11 cellular contexts compared by ENCODE assay signal in the genomic region with DNA sequence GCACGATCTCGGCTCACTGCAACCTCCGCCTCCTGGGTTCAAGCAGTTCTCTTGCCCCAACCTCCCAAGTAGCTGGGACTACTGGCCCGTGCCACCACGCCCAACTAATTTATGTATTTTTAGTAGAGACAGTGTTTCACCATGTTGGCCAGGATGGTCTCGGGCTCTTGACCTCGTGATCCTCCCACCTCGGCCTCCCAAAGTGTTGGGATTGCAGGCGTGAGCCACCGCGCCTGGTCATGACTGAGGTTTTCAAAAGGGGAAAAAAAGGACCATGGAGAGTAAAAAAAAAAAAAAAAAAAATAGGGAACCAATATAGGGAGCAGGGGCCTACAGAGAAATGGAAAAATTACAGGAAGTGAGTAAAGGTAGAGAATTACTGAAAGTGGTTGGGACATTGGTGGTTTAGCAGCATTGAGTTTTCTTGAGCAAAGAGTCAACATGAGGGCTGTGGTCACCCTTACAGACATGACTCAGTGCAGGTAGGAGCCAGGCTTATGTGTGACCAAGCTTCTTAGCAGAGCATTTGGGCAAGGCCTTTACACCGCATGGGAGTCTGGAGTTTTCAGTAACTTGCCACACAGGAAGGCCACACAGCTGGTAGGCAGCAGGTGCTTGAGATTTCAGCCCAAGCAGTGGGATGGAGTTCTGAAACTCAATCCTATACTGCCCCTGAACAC.
DNase-seq lines count a peak whose midpoint lies in the region; ATAC-seq and TF ChIP-seq lines count a peak whose summit lies in the region.
"Had no signal": no experiment of that assay in that cellular context is flagged by ENCODE, and none has a peak within 500 bp of the region (broad histone marks: within the 10 kb centered on the region; RNA-seq: fewer than 3 reads in every experiment).

No MANE protein-coding gene starts in this region.

- intact Hi-C loops in left lung (cut with DNase I) (no loop called here), ovary (cut with DNase I) (no loop called here), sigmoid colon (cut with DNase I) (no loop called here)

- DNase-seq in HT1080 (ENCODE audit: low read depth) (peak; percentile 67), left lung (peak in 1 of 2 donors; percentile 71), GM20000 (ENCODE audit: low spot score) (no peak), ovary (no peak), sigmoid colon (no peak)
- DNase-seq in activated effector memory CD4-positive, alpha-beta T cell treated with Interleukin-2 at 50 U/mL for 16 hours = no peak
- DNase-seq: activated CD4-positive, alpha-beta T cell treated with anti-CD3 and anti-CD28 coated beads, Interleukin-2, amount 50 U/mL, for 1 hour; testis had no signal

- ATAC-seq in GM18858 (IDR thresholded peaks at IDR 0.05; ENCODE audit: unreplicated experiment) (peak; percentile 53), GM21528 (IDR thresholded peaks at IDR 0.05; ENCODE audit: low FRiP score, unreplicated experiment) (peak; percentile 75), left lung (peak; percentile 45)
- ATAC-seq: sciatic nerve had no signal

- no peak for TF ChIP-seq CTCF in left lung (IDR thresholded peaks at IDR 0.05)
- TF ChIP-seq CTCF in GM20000 (IDR thresholded peaks at IDR 0.05; ENCODE audit: extremely low read depth, missing control alignments) = no peak
- no peak for TF ChIP-seq CTCF in ovary (IDR thresholded peaks at IDR 0.05)
- no peak for TF ChIP-seq CTCF in sigmoid colon (IDR thresholded peaks at IDR 0.05)

- H3K4me3 ChIP-seq in left lung (no peak overlapping the region), ovary (no peak overlapping the region), sigmoid colon (no peak overlapping the region)
- H3K4me3 ChIP-seq: testis had no signal

- no peaks in the 10 kb centered on the region for H3K27me3 ChIP-seq in left lung
- no peaks in the 10 kb centered on the region for H3K27me3 ChIP-seq in ovary
- H3K27me3 ChIP-seq in sigmoid colon = no peaks in the 10 kb centered on the region
- H3K27me3 ChIP-seq: testis had no signal

- TF ChIP-seq POLR2A in ovary (IDR thresholded peaks at IDR 0.05) (no peak), sigmoid colon (IDR thresholded peaks at IDR 0.05) (no peak)

- H3K27ac ChIP-seq in left lung (peak overlapping the region in 1 of 2 donors; percentile 89), ovary (no peak overlapping the region), sigmoid colon (no peak overlapping the region)
- H3K27ac ChIP-seq: testis had no signal

- H3K9me3 ChIP-seq in left lung (no peaks in the 10 kb centered on the region), ovary (no peaks in the 10 kb centered on the region), sigmoid colon (no peaks in the 10 kb centered on the region)
- H3K9me3 ChIP-seq: testis had no signal

- TF ChIP-seq EP300 in ovary (IDR thresholded peaks at IDR 0.05) (no peak), sigmoid colon (IDR thresholded peaks at IDR 0.05) (no peak)

- 84 to 92% (median 92%) methylated on average over 12 of the region's 12 CpGs for WGBS in ovary, 3 donors
- 87 to 88% methylated on average over 12 of the region's 12 CpGs for WGBS in sigmoid colon, 2 donors

- no peaks in the 10 kb centered on the region for H3K36me3 ChIP-seq in left lung
- no peaks in the 10 kb centered on the region for H3K36me3 ChIP-seq in ovary
- no peaks in the 10 kb centered on the region for H3K36me3 ChIP-seq in sigmoid colon

- H3K4me1 ChIP-seq in left lung = peaks cover 0 to 58% of the 10 kb centered on the region in 2 donors
- H3K4me1 ChIP-seq in ovary (ENCODE audit: insufficient read depth) = no peaks in the 10 kb centered on the region
- H3K4me1 ChIP-seq in sigmoid colon = no peaks in the 10 kb centered on the region
- H3K4me1 ChIP-seq: testis had no signal
